8 cellular contexts compared by ENCODE assay signal in the genomic region with DNA sequence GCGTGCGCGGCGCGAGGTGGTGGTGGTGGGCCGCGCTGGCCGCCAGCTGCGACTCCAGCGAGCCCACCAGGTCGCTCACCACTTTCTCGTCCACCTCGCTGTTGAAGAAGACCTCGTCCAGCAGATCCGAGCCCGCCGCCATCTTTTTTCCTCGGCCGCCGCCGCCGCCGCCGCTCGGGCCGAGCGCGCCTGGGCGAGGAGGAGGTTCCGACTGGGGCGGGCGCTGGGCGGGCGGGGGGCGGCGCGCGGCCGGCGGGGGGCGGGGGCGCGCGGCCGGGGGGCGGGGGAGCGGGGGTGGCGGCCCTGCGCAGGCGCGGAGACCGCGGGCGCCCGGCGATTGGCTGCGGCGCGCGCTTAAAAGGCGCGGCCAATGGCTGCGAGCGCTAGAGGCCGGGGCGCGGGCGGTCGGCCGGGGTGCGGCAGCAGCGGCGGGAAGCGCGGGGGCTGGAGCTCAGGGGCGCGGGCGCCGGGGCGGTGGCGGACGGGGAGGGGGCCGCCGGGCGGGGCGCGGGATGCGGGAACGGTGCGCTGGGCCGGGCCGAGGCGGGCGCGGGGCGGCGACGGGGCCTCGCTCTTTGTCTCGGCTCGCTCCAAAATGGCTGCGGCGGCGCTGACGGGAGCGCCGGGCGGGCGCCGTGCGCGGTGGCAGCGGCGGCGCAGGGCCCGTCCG. TPM values are rescaled to one million over a fixed set of nuclear protein-coding genes. Genes with fewer than 3 reads are reported as not detected.
DNase-seq lines count a peak whose midpoint lies in the region; ATAC-seq and TF ChIP-seq lines count a peak whose summit lies in the region.

A gene with protein sequence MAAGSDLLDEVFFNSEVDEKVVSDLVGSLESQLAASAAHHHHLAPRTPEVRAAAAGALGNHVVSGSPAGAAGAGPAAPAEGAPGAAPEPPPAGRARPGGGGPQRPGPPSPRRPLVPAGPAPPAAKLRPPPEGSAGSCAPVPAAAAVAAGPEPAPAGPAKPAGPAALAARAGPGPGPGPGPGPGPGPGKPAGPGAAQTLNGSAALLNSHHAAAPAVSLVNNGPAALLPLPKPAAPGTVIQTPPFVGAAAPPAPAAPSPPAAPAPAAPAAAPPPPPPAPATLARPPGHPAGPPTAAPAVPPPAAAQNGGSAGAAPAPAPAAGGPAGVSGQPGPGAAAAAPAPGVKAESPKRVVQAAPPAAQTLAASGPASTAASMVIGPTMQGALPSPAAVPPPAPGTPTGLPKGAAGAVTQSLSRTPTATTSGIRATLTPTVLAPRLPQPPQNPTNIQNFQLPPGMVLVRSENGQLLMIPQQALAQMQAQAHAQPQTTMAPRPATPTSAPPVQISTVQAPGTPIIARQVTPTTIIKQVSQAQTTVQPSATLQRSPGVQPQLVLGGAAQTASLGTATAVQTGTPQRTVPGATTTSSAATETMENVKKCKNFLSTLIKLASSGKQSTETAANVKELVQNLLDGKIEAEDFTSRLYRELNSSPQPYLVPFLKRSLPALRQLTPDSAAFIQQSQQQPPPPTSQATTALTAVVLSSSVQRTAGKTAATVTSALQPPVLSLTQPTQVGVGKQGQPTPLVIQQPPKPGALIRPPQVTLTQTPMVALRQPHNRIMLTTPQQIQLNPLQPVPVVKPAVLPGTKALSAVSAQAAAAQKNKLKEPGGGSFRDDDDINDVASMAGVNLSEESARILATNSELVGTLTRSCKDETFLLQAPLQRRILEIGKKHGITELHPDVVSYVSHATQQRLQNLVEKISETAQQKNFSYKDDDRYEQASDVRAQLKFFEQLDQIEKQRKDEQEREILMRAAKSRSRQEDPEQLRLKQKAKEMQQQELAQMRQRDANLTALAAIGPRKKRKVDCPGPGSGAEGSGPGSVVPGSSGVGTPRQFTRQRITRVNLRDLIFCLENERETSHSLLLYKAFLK (minus strand): TSS at position 213 of the 670 bp plus-strand sequence. CDS start 71 bp downstream, at position 142.

- TF ChIP-seq CTCF in AG04449 (IDR thresholded peaks at IDR 0.05; ENCODE audit: insufficient read depth, low read length, missing control alignments) (no peak), chondrocyte (IDR thresholded peaks at IDR 0.05) (no peak)

- CTCF ChIA-PET in AG04449 (lab: Yijun Ruan, JAX), result interaction anchor here (1.3 to 1.4 kb wide), 2 partner anchors 40 to 61 kb away, joined by 3 to 6 read pairs; no protein-coding TSS in a partner anchor

- H3K27me3 ChIP-seq in layer of hippocampus (ENCODE audit: control insufficient read depth, insufficient read depth, low read length), result no peaks in the 10 kb centered on the region

- peak within 1 kb of the TSS; percentile 82 for H3K27ac ChIP-seq in layer of hippocampus (ENCODE audit: low read depth, low read length)

- no peaks in the 10 kb centered on the region for H3K9me3 Mint-ChIP-seq in chondrocyte (ENCODE audit: low read depth)

- no peaks in the 10 kb centered on the region for H3K36me3 Mint-ChIP-seq in chondrocyte (ENCODE audit: low read depth)

- DNase-seq in AG04449 (ENCODE audit: low read depth, low spot score), result no peak
- DNase-seq in NCI-H226, result peak; percentile 54
- DNase-seq in activated CD4-positive, alpha-beta T cell treated with anti-CD3 and anti-CD28 coated beads for 24 hours (ENCODE audit: low read depth in 2 of 2), result peak; percentile 61 to 65
- peak; percentile 82 for DNase-seq in chondrocyte (ENCODE audit: low spot score)
- peak; percentile 75 to 77 for DNase-seq in stimulated activated CD4-positive, alpha-beta T cell treated with anti-CD3 and anti-CD28 coated beads, Interleukin-1b, Interleukin-23, amount 100 ng/mL, for 4 hours (ENCODE audit: low read depth in 2 of 2)

- H3K4me3 ChIP-seq in AG04449 (ENCODE audit: low read depth, low read length), result peak within 1 kb of the TSS; percentile 64

- H3K4me3 Mint-ChIP-seq in chondrocyte (ENCODE audit: unreplicated experiment), result peak within 1 kb of the TSS; percentile 82

- POLR2A ChIA-PET in AG04449 (lab: Yijun Ruan, JAX), result interaction anchor here (0.9 to 1.6 kb wide), 8 partner anchors 15 to 76 kb away, joined by 3 to 37 read pairs (median 5); a partner anchor contains a TSS

- H3K4me1 Mint-ChIP-seq in chondrocyte (ENCODE audit: low read depth), result peaks cover 28% of the 10 kb centered on the region

- no peaks in the 10 kb centered on the region for H3K27me3 Mint-ChIP-seq in chondrocyte (ENCODE audit: low read depth)

- peak within 1 kb of the TSS; percentile 92 for H3K27ac Mint-ChIP-seq in chondrocyte (ENCODE audit: unreplicated experiment)

- ATAC-seq in GM18867 (IDR thresholded peaks at IDR 0.05; ENCODE audit: unreplicated experiment), result peak; percentile 78
- peak; percentile 75 for ATAC-seq in HG03097 (IDR thresholded peaks at IDR 0.05; ENCODE audit: low FRiP score, unreplicated experiment)

RNA-seq across cellular contexts. Expression of the gene that starts here (rescaled TPM):
- total RNA-seq in chondrocyte, result 11.5 to 16.3 TPM (median 14.8 TPM) in 3 replicates
